In the genomic region with DNA sequence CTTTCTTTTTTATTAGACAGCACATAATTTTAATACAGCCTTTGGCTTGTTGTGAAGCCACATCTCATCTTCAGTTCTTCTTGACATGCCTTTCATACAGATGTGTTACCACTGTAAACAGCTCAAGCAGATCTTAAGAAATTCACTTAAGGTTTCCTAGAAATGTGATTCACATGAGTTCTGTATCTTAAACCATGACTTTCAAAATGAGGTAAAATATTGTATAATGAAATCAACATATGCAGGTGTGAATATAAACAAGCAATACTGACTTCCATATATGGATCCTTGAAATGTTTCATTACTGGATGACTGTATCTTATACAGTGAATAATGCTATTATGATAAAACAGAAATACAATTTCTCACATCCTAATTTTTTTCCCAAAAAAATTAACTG, we compare ENCODE assay signal across 6 cellular contexts.
A peak's percentile ranks its signal among the peaks of the same experiment; 100 is the strongest.
DNase-seq lines count a peak whose midpoint lies in the region; ATAC-seq, FAIRE-seq and TF ChIP-seq lines count a peak whose summit lies in the region.
"Not testable (repeated sequence)": the region's sequence is repeated elsewhere in the genome, so short reads cannot be mapped to it uniquely, and the experiment has no call there.

No MANE protein-coding gene starts in this region.

- peak; percentile 88 for ATAC-seq in activated CD4-positive, alpha-beta T cell treated with anti-CD3 and anti-CD28 coated beads for 36 hours
- peak; percentile 81 to 86 for ATAC-seq in activated T-cell treated with anti-CD3 and anti-CD28 coated beads, Interleukin-2, amount 50 U/mL, for 4 hours
- peak; percentile 52 for ATAC-seq in stimulated activated naive CD8-positive, alpha-beta T cell treated with anti-CD3 and anti-CD28 coated beads, Interleukin-15, Interleukin-2, amounts not matched to agents 100 U/mL and 50 U/mL, for 24 hours

- H3K4me3 Mint-ChIP-seq in activated CD4-positive, alpha-beta T cell treated with anti-CD3 and anti-CD28 coated beads for 36 hours; activated T-cell treated with anti-CD3 and anti-CD28 coated beads, Interleukin-2, amount 50 U/mL, for 4 hours; activated naive CD4-positive, alpha-beta T cell treated with anti-CD3 and anti-CD28 coated beads for 36 hours: not testable (repeated sequence)

- POLR2A ChIA-PET in activated CD4-positive, alpha-beta T cell treated with anti-CD3 and anti-CD28 coated beads for 36 hours (lab: Charles Lee), result not testable (repeated sequence)

- peak overlapping the region; percentile 56 for H3K27ac Mint-ChIP-seq in activated CD4-positive, alpha-beta T cell treated with anti-CD3 and anti-CD28 coated beads for 36 hours
- peak overlapping the region; percentile 61 for H3K27ac Mint-ChIP-seq in activated naive CD4-positive, alpha-beta T cell treated with anti-CD3 and anti-CD28 coated beads for 36 hours

- not testable (repeated sequence) for H3K36me3 Mint-ChIP-seq in activated CD4-positive, alpha-beta T cell treated with anti-CD3 and anti-CD28 coated beads for 36 hours (ENCODE audit: low read depth); activated T-cell treated with anti-CD3 and anti-CD28 coated beads, Interleukin-2, amount 50 U/mL, for 4 hours (ENCODE audit: insufficient read depth); activated naive CD4-positive, alpha-beta T cell treated with anti-CD3 and anti-CD28 coated beads for 36 hours (ENCODE audit: low read depth)

- FAIRE-seq in D721Med (lab: Jason Lieb, UNC), result peak; percentile 96
- peak; percentile 74 for FAIRE-seq in endometrium (lab: Jason Lieb, UNC)

- intact Hi-C loops in activated CD4-positive, alpha-beta T cell treated with anti-CD3 and anti-CD28 coated beads for 36 hours (cut with DNase I, micrococcal nuclease); activated naive CD4-positive, alpha-beta T cell treated with anti-CD3 and anti-CD28 coated beads for 36 hours (cut with micrococcal nuclease): not testable (repeated sequence)

- H3K27me3 Mint-ChIP-seq in activated CD4-positive, alpha-beta T cell treated with anti-CD3 and anti-CD28 coated beads for 36 hours; activated T-cell treated with anti-CD3 and anti-CD28 coated beads, Interleukin-2, amount 50 U/mL, for 4 hours (ENCODE audit: low read depth); activated naive CD4-positive, alpha-beta T cell treated with anti-CD3 and anti-CD28 coated beads for 36 hours (ENCODE audit: low read depth): not testable (repeated sequence)

- TF ChIP-seq CTCF in D721Med (IDR thresholded peaks at IDR 0.05; ENCODE audit: insufficient read depth, missing control alignments), result not testable (repeated sequence)

- CTCF ChIA-PET in activated CD4-positive, alpha-beta T cell treated with anti-CD3 and anti-CD28 coated beads for 36 hours (lab: Charles Lee); activated naive CD4-positive, alpha-beta T cell treated with anti-CD3 and anti-CD28 coated beads for 36 hours (lab: Charles Lee): not testable (repeated sequence)

- not testable (repeated sequence) for H3K9me3 Mint-ChIP-seq in activated CD4-positive, alpha-beta T cell treated with anti-CD3 and anti-CD28 coated beads for 36 hours (ENCODE audit: low read depth); activated T-cell treated with anti-CD3 and anti-CD28 coated beads, Interleukin-2, amount 50 U/mL, for 4 hours; activated naive CD4-positive, alpha-beta T cell treated with anti-CD3 and anti-CD28 coated beads for 36 hours

- H3K4me1 Mint-ChIP-seq in activated CD4-positive, alpha-beta T cell treated with anti-CD3 and anti-CD28 coated beads for 36 hours, result peaks cover 14% of the 10 kb centered on the region
- not testable (repeated sequence) for H3K4me1 Mint-ChIP-seq in activated T-cell treated with anti-CD3 and anti-CD28 coated beads, Interleukin-2, amount 50 U/mL, for 4 hours (ENCODE audit: low read depth)
- peaks cover 14% of the 10 kb centered on the region for H3K4me1 Mint-ChIP-seq in activated naive CD4-positive, alpha-beta T cell treated with anti-CD3 and anti-CD28 coated beads for 36 hours (ENCODE audit: low read depth)

- DNase-seq in D721Med (ENCODE audit: insufficient read length, low spot score); activated CD4-positive, alpha-beta T cell treated with anti-CD3 and anti-CD28 coated beads for 36 hours; activated T-cell treated with anti-CD3 and anti-CD28 coated beads, Interleukin-2, amount 50 U/mL, for 4 hours; activated naive CD4-positive, alpha-beta T cell treated with anti-CD3 and anti-CD28 coated beads for 36 hours; stimulated activated naive CD8-positive, alpha-beta T cell treated with anti-CD3 and anti-CD28 coated beads, Interleukin-15, Interleukin-2, amounts not matched to agents 100 U/mL and 50 U/mL, for 24 hours: not testable (repeated sequence)
